ENCODE assay signal across 18 cellular contexts in the genomic region with DNA sequence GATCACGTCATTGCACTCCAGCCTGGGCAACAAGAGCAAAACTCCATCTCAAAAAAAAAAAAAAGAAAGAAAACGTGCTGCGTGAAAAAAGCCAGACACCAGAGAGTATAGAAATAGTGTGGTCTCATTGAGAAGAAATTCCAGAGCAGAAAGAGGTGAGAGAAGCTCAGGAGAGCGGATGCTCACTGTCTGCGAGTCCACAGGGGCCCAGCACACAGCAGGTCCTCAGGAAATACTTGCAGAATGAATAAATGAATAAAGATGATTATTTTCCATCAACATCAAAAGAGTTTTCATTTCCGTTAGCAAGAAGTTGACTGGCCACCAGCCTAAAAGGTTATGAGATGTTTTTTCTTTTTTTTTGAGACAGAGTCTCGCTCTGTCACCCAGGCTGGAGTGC. TPM values are rescaled to one million over a fixed set of nuclear protein-coding genes. Genes with fewer than 3 reads are reported as not detected.
DNase-seq lines count a peak whose midpoint lies in the region; ATAC-seq and TF ChIP-seq lines count a peak whose summit lies in the region.
"Had no signal": no experiment of that assay in that cellular context is flagged by ENCODE, and none has a peak within 500 bp of the region (broad histone marks: within the 10 kb centered on the region; RNA-seq: fewer than 3 reads in every experiment).

No MANE protein-coding gene starts in this region.

- H3K4me1 Mint-ChIP-seq in GM23338 = peaks cover 43% of the 10 kb centered on the region
- H3K4me1 Mint-ChIP-seq in stimulated activated memory B cell treated with anti-CD40 and anti-IgM and Interleukin-4, amounts not matched to agents 10 μg/mL and 1 μg/mL and 100 μg/mL, for 72 hours = peaks cover 22% of the 10 kb centered on the region
- H3K4me1 Mint-ChIP-seq in activated naive CD4-positive, alpha-beta T cell treated with anti-CD3 and anti-CD28 coated beads, Interleukin-2, amount 10 ng/mL, durations not matched to agents 7 days and 5 days = peaks cover 17% of the 10 kb centered on the region
- H3K4me1 Mint-ChIP-seq: CD14-positive monocyte had no signal

- peaks cover 15% of the 10 kb centered on the region for H3K36me3 Mint-ChIP-seq in GM23338 (ENCODE audit: low read depth)
- peaks cover 35% of the 10 kb centered on the region for H3K36me3 Mint-ChIP-seq in stimulated activated memory B cell treated with anti-CD40 and anti-IgM and Interleukin-4, amounts not matched to agents 10 μg/mL and 1 μg/mL and 100 μg/mL, for 72 hours
- peaks cover 38% of the 10 kb centered on the region for H3K36me3 Mint-ChIP-seq in activated naive CD4-positive, alpha-beta T cell treated with anti-CD3 and anti-CD28 coated beads, Interleukin-2, amount 10 ng/mL, durations not matched to agents 7 days and 5 days

- H3K27ac Mint-ChIP-seq in GM23338 = peak overlapping the region; percentile 98
- H3K27ac Mint-ChIP-seq in stimulated activated memory B cell treated with anti-CD40 and anti-IgM and Interleukin-4, amounts not matched to agents 10 μg/mL and 1 μg/mL and 100 μg/mL, for 72 hours = no peak overlapping the region
- H3K27ac Mint-ChIP-seq in activated naive CD4-positive, alpha-beta T cell treated with anti-CD3 and anti-CD28 coated beads, Interleukin-2, amount 10 ng/mL, durations not matched to agents 7 days and 5 days = no peak overlapping the region
- H3K27ac Mint-ChIP-seq: CD14-positive monocyte; CD8-positive, alpha-beta T cell had no signal

- H3K36me3 ChIP-seq in GM23338 (ENCODE audit: insufficient read depth) (no peaks in the 10 kb centered on the region), OCI-LY7 (ENCODE audit: insufficient read depth, low read length) (peaks cover 4% of the 10 kb centered on the region; the same call in 1 of the 2 replicates)
- H3K36me3 ChIP-seq: BE2C had no signal

- POLR2A ChIA-PET in OCI-LY7 (lab: Charles Lee) = no interaction called here

- H3F3A ChIP-seq in GM23338 (replicated peaks; ENCODE audit: low read depth) = peaks cover 20% of the 10 kb centered on the region; the same call in 1 of the 2 replicates

- DNase-seq in GM23338 (ENCODE audit: low spot score) (no peak), OCI-LY7 (ENCODE audit: low spot score) (peak; percentile 38), dermis blood vessel endothelial cell (peak; percentile 32)
- DNase-seq in activated naive CD4-positive, alpha-beta T cell treated with anti-CD3 and anti-CD28 coated beads, Interleukin-2, amount 10 ng/mL, durations not matched to agents 7 days and 5 days = no peak
- DNase-seq in stimulated activated naive CD8-positive, alpha-beta T cell treated with anti-CD3 and anti-CD28 coated beads, Interleukin-15, Interleukin-2, amounts not matched to agents 100 U/mL and 50 U/mL, for 24 hours = no peak
- DNase-seq: BE2C; CD8-positive, alpha-beta T cell; COR-L47; DMS153; DMS79 treated with DMSO at 0.1 percent for 48 hours; EL had no signal

- H3K79me2 ChIP-seq in GM23338 (replicated peaks; ENCODE audit: insufficient read depth) (no peaks in the 10 kb centered on the region; the same call in 1 of the 2 replicates), OCI-LY7 (ENCODE audit: insufficient read depth, low read depth, low read length) (no peaks in the 10 kb centered on the region)

- H3K9me2 ChIP-seq in GM23338 (ENCODE audit: insufficient read depth) = no peaks in the 10 kb centered on the region
- no peaks in the 10 kb centered on the region for H3K9me2 ChIP-seq in OCI-LY7 (ENCODE audit: insufficient read depth, low read length)

- H4K20me1 ChIP-seq in GM23338 (replicated peaks; ENCODE audit: insufficient read depth) (no peaks in the 10 kb centered on the region; the same call in 1 of the 2 replicates), OCI-LY7 (ENCODE audit: insufficient read depth, low read length) (no peaks in the 10 kb centered on the region)

- CTCF ChIA-PET in OCI-LY7 (lab: Charles Lee; ENCODE audit: unreplicated experiment) = no interaction called here
- CTCF ChIA-PET in activated naive CD4-positive, alpha-beta T cell treated with anti-CD3 and anti-CD28 coated beads, Interleukin-2, amount 10 ng/mL, durations not matched to agents 7 days and 5 days (lab: Charles Lee) = no interaction called here

- H3K9me3 Mint-ChIP-seq in GM23338 = no peaks in the 10 kb centered on the region
- H3K9me3 Mint-ChIP-seq in stimulated activated memory B cell treated with anti-CD40 and anti-IgM and Interleukin-4, amounts not matched to agents 10 μg/mL and 1 μg/mL and 100 μg/mL, for 72 hours = no peaks in the 10 kb centered on the region
- no peaks in the 10 kb centered on the region for H3K9me3 Mint-ChIP-seq in activated naive CD4-positive, alpha-beta T cell treated with anti-CD3 and anti-CD28 coated beads, Interleukin-2, amount 10 ng/mL, durations not matched to agents 7 days and 5 days
- H3K9me3 Mint-ChIP-seq: CD14-positive monocyte; CD8-positive, alpha-beta T cell had no signal

- ATAC-seq in GM23338 = no peak
- ATAC-seq in GM21360 (IDR thresholded peaks at IDR 0.05; ENCODE audit: unreplicated experiment) = no peak
- no peak for ATAC-seq in stimulated activated memory B cell treated with anti-CD40 and anti-IgM and Interleukin-4, amounts not matched to agents 10 μg/mL and 1 μg/mL and 100 μg/mL, for 72 hours
- ATAC-seq in stimulated activated naive CD8-positive, alpha-beta T cell treated with anti-CD3 and anti-CD28 coated beads, Interleukin-15, Interleukin-2, amounts not matched to agents 100 U/mL and 50 U/mL, for 24 hours = no peak
- ATAC-seq: CD8-positive, alpha-beta T cell; HCT116 had no signal

- H3K4me3 Mint-ChIP-seq in GM23338 = peak overlapping the region; percentile 22; the same call in 1 of the 3 replicates
- no peak overlapping the region for H3K4me3 Mint-ChIP-seq in stimulated activated memory B cell treated with anti-CD40 and anti-IgM and Interleukin-4, amounts not matched to agents 10 μg/mL and 1 μg/mL and 100 μg/mL, for 72 hours
- no peak overlapping the region for H3K4me3 Mint-ChIP-seq in activated naive CD4-positive, alpha-beta T cell treated with anti-CD3 and anti-CD28 coated beads, Interleukin-2, amount 10 ng/mL, durations not matched to agents 7 days and 5 days
- H3K4me3 Mint-ChIP-seq: CD14-positive monocyte; CD8-positive, alpha-beta T cell had no signal

- H3K4me1 ChIP-seq in GM23338 (ENCODE audit: insufficient read depth) = peaks cover 34% of the 10 kb centered on the region
- H3K4me1 ChIP-seq in OCI-LY7 (ENCODE audit: insufficient read depth, low read length, poor library complexity, severe bottlenecking) = peaks cover 29% of the 10 kb centered on the region
- H3K4me1 ChIP-seq: BE2C had no signal

- H3K4me3 ChIP-seq in GM23338 (no peak overlapping the region), OCI-LY7 (ENCODE audit: low read depth, low read length, poor library complexity, severe bottlenecking) (no peak overlapping the region)

- no TSS peak for BruUV-seq in OCI-LY7 (replicated peaks; lab: Mats Ljungman, UMichigan)

- no peak for TF ChIP-seq CTCF in GM23338 (conservative IDR thresholded peaks at IDR 0.05; ENCODE audit: low read depth in 2 of 2)
- no peak for TF ChIP-seq CTCF in OCI-LY7 (conservative IDR thresholded peaks at IDR 0.05; ENCODE audit: low read length)

- no peaks in the 10 kb centered on the region for H3K9me3 ChIP-seq in OCI-LY7 (ENCODE audit: low read length)
- H3K9me3 ChIP-seq: BE2C had no signal

- H2AFZ ChIP-seq in GM23338 (no peak overlapping the region), OCI-LY7 (ENCODE audit: low read length) (no peak overlapping the region)

- H3K4me2 ChIP-seq in GM23338 (peak overlapping the region; percentile 63), OCI-LY7 (ENCODE audit: low read length) (peak overlapping the region; percentile 53)

- H3K27me3 ChIP-seq in GM23338 (ENCODE audit: insufficient read depth) = no peaks in the 10 kb centered on the region
- H3K27me3 ChIP-seq: BE2C had no signal

- H3K27ac ChIP-seq in GM23338 (ENCODE audit: low read depth) (peak overlapping the region; percentile 92), OCI-LY7 (ENCODE audit: low read depth, low read length, poor library complexity, severe bottlenecking) (peak overlapping the region; percentile 39)
- H3K27ac ChIP-seq: HL-60 had no signal

- intact Hi-C loops in OCI-LY7 (cut with micrococcal nuclease; ENCODE audit: unreplicated experiment) = no loop called here

- peaks cover 12% of the 10 kb centered on the region for H3K27me3 Mint-ChIP-seq in GM23338 (ENCODE audit: insufficient read depth, low read depth, poor library complexity)
- no peaks in the 10 kb centered on the region for H3K27me3 Mint-ChIP-seq in stimulated activated memory B cell treated with anti-CD40 and anti-IgM and Interleukin-4, amounts not matched to agents 10 μg/mL and 1 μg/mL and 100 μg/mL, for 72 hours
- no peaks in the 10 kb centered on the region for H3K27me3 Mint-ChIP-seq in activated naive CD4-positive, alpha-beta T cell treated with anti-CD3 and anti-CD28 coated beads, Interleukin-2, amount 10 ng/mL, durations not matched to agents 7 days and 5 days

TF ChIP-seq in GM23338, 12 proteins besides CTCF, POLR2A, EP300 and RAD21 (continues in another document):
- TF ChIP-seq NANOG (IDR thresholded peaks at IDR 0.05; ENCODE audit: borderline replicate concordance) (no peak), ZNF114 (CRISPR knock-in tag; IDR thresholded peaks at IDR 0.05) (no peak)

RNA-seq across cellular contexts. Expression of a gene that starts 14.4 kb away (rescaled TPM):
- total RNA-seq in GM23338 (2014; rRNA removed; shearing (Covaris generic)) = 25.0 and 26.1 TPM in 2 replicates
- 7.7 and 9.2 TPM in 2 replicates for polyA plus RNA-seq in GM23338 (2016; fragmentation: Nextera tagmentation; extraction: Ambion mirVana)
- 14.5 and 20.8 TPM in 2 replicates for total RNA-seq in OCI-LY7 (2014; rRNA removed; shearing (Covaris generic))
- total RNA-seq in OCI-LY7 (2022) (17.3 and 17.6 TPM in 2 replicates), dermis blood vessel endothelial cell (5.5 and 11.9 TPM in 2 replicates)

RNA-seq across cellular contexts. Expression of a gene that starts 17.1 kb away (rescaled TPM):
- total RNA-seq in GM23338 (2014; rRNA removed; shearing (Covaris generic)) = 18.0 and 20.9 TPM in 2 replicates
- polyA plus RNA-seq in GM23338 (2016; fragmentation: Nextera tagmentation; extraction: Ambion mirVana) = 6.3 and 7.2 TPM in 2 replicates
- 5.8 and 9.1 TPM in 2 replicates for total RNA-seq in OCI-LY7 (2014; rRNA removed; shearing (Covaris generic))
- total RNA-seq in OCI-LY7 (2022) (15.0 and 16.8 TPM in 2 replicates), dermis blood vessel endothelial cell (15.1 and 16.8 TPM in 2 replicates)

RNA-seq across cellular contexts. Expression of a gene that starts 33.7 kb away (rescaled TPM):
- total RNA-seq in GM23338 (2014; rRNA removed; shearing (Covaris generic)) = not detected in 2 replicates
- not detected in 2 replicates for polyA plus RNA-seq in GM23338 (2016; fragmentation: Nextera tagmentation; extraction: Ambion mirVana)
- total RNA-seq in OCI-LY7 (2014; rRNA removed; shearing (Covaris generic)) = not detected in 2 replicates
- total RNA-seq in OCI-LY7 (2022) (not detected in 2 replicates), dermis blood vessel endothelial cell (not detected in 2 replicates)
- total RNA-seq: CD8-positive, alpha-beta T cell; H4 had no signal
- polyA plus RNA-seq: AG04450, CD14-positive monocyte had no signal

RNA-seq across cellular contexts. Expression of a gene that starts 53.1 kb away (rescaled TPM):
- total RNA-seq in GM23338 (2014; rRNA removed; shearing (Covaris generic)) = not detected in 2 replicates
- polyA plus RNA-seq in GM23338 (2016; fragmentation: Nextera tagmentation; extraction: Ambion mirVana) = not detected in 2 replicates
- not detected in 2 replicates for total RNA-seq in OCI-LY7 (2014; rRNA removed; shearing (Covaris generic))
- total RNA-seq in OCI-LY7 (2022) (not detected in 2 replicates), dermis blood vessel endothelial cell (not detected in 2 replicates)
- total RNA-seq: CD8-positive, alpha-beta T cell; H4 had no signal
- polyA plus RNA-seq: AG04450, CD14-positive monocyte had no signal

Comparison
In these comparisons a context has a peak if more than half of its experiments do, and no peak if none do; other contexts are left out.
1. DNase-seq: peak in OCI-LY7 (single experiment) and dermis blood vessel endothelial cell (single experiment); none in GM23338 (single experiment), activated naive CD4-positive, alpha-beta T cell treated with anti-CD3 and anti-CD28 coated beads, Interleukin-2, amount 10 ng/mL, durations not matched to agents 7 days and 5 days (single experiment) and stimulated activated naive CD8-positive, alpha-beta T cell treated with anti-CD3 and anti-CD28 coated beads, Interleukin-15, Interleukin-2, amounts not matched to agents 100 U/mL and 50 U/mL, for 24 hours (single experiment).